Comparison of ENCODE assay signal across 21 cellular contexts in genomic region chr4:74450298-74450683, GRCh38. TPM values are rescaled to one million over a fixed set of nuclear protein-coding genes. Genes with fewer than 3 reads are reported as not detected.
"Had no signal": no experiment of that assay in that cellular context is flagged by ENCODE, and none has a peak within 500 bp of the region (broad histone marks: within the 10 kb centered on the region; RNA-seq: fewer than 3 reads in every experiment).

No MANE protein-coding gene starts in this region.

- H3K27me3 ChIP-seq: transverse colon had no signal

- DNase-seq: activated CD4-positive, alpha-beta T cell treated with anti-CD3 and anti-CD28 coated beads for 48 hours; activated CD8-positive, alpha-beta memory T cell treated with anti-CD3 and anti-CD28 coated beads, Interleukin-2, amount 50 U/mL, for 48 hours; activated gamma-delta T cell treated with Interleukin-2 at 50 U/mL for 16 hours; activated naive CD8-positive, alpha-beta T cell treated with anti-CD3 and anti-CD28 coated beads for 36 hours; activated T-cell treated with anti-CD3 and anti-CD28 coated beads, Interleukin-2, amount 50 U/mL, for 72 hours; amygdala; cerebellar nuclear complex; endodermal cell; hypothalamus; left ventricle myocardium inferior; posterior cingulate gyrus; retina; stimulated activated CD4-positive, alpha-beta T cell treated with anti-CD3 and anti-CD28 coated beads, Interleukin-4, amount 100 ng/mL, for 4 hours; stimulated activated CD8-positive, alpha-beta memory T cell treated with anti-CD3 and anti-CD28 coated beads, Interleukin-4, amount 100 ng/mL, for 48 hours; stimulated activated naive CD4-positive, alpha-beta T cell treated with Interleukin-2 at 50 U/mL for 16 hours; substantia nigra; transverse colon had no signal

- H3K4me3 ChIP-seq: left ventricle myocardium inferior, transverse colon had no signal

- H3K36me3 ChIP-seq: left ventricle myocardium inferior had no signal

- H3K27ac ChIP-seq: left ventricle myocardium inferior, transverse colon had no signal

- ATAC-seq: activated T-cell treated with anti-CD3 and anti-CD28 coated beads, Interleukin-2, amount 50 U/mL, for 72 hours; natural killer cell treated with Interleukin-12 subunit alpha and Interleukin-12 subunit beta and Interleukin-15 and Interleukin-18, amount 100 ng/mL, for 72 hours had no signal

- H3K9me3 ChIP-seq: left ventricle myocardium inferior, transverse colon had no signal

RNA-seq across cellular contexts. Expression of gene AREG, which starts 5.4 kb away (rescaled TPM):
- total RNA-seq: fibroblast of villous mesenchyme; skeletal muscle tissue; T-helper 2 cell treated with Interferon-gamma antibody and Interleukin-4, amounts not matched to agents 100 ng/mL and 5 ng/mL, for 36 hours had no signal
